9 cellular contexts compared by ENCODE assay signal in genomic region chr17:47707056-47707791, GRCh38. TPM values are rescaled to one million over a fixed set of nuclear protein-coding genes. Genes with fewer than 3 reads are reported as not detected.
A peak's percentile ranks its signal among the peaks of the same experiment; 100 is the strongest.
DNase-seq lines count a peak whose midpoint lies in the region; ATAC-seq and TF ChIP-seq lines count a peak whose summit lies in the region.
"Had no signal": no experiment of that assay in that cellular context is flagged by ENCODE, and none has a peak within 500 bp of the region (broad histone marks: within the 10 kb centered on the region; RNA-seq: fewer than 3 reads in every experiment).

No MANE protein-coding gene starts in this region.

- 88 to 91% methylated on average over 4 of the region's 4 CpGs for WGBS in aorta, 2 donors
- WGBS in adrenal gland, 4 donors, result 68 to 97% (median 75%) methylated on average over 3 to 4 of the region's 4 CpGs

- H3K4me1 Mint-ChIP-seq in memory B cell, result peaks cover 42% of the 10 kb centered on the region

- no peaks in the 10 kb centered on the region for H3K9me3 Mint-ChIP-seq in activated naive CD4-positive, alpha-beta T cell treated with anti-CD3 and anti-CD28 coated beads, Interleukin-2, amount 50 U/mL, for 72 hours
- no peaks in the 10 kb centered on the region for H3K9me3 Mint-ChIP-seq in memory B cell

- intact Hi-C loops in left cardiac atrium (cut with DNase I) (no loop called here), aorta (cut with DNase I) (no loop called here), adrenal gland (cut with DNase I) (loop anchor here in 1 of 2 donors (10.0 kb wide), 1 partner anchor 78 kb away; no protein-coding TSS in a partner anchor)

- no peak overlapping the region for H3K4me3 Mint-ChIP-seq in memory B cell

- H3K27me3 ChIP-seq in cardiac muscle cell (no peaks in the 10 kb centered on the region), aorta (ENCODE audit: control insufficient read depth in 1 of 2, insufficient read depth in 2 of 2, low read length in 1 of 2) (no peaks in the 10 kb centered on the region), adrenal gland (no peaks in the 10 kb centered on the region)

- peaks cover 22% of the 10 kb centered on the region for H3K4me1 ChIP-seq in cardiac muscle cell (ENCODE audit: low read depth)
- H3K4me1 ChIP-seq in aorta (ENCODE audit: control insufficient read depth in 1 of 2, insufficient read depth in 2 of 2, low read length in 2 of 2), result no peaks in the 10 kb centered on the region
- peaks cover 0 to 9% of the 10 kb centered on the region in 2 donors for H3K4me1 ChIP-seq in adrenal gland (replicated peaks in 1 of 2)

- no peak for ATAC-seq in left cardiac atrium
- no peak for ATAC-seq in activated naive CD4-positive, alpha-beta T cell treated with anti-CD3 and anti-CD28 coated beads, Interleukin-2, amount 50 U/mL, for 72 hours
- no peak for ATAC-seq in memory B cell (ENCODE audit: low read depth)
- ATAC-seq in aorta (ENCODE audit: low FRiP score), result no peak
- ATAC-seq in GM18502 (IDR thresholded peaks at IDR 0.05; ENCODE audit: poor library complexity, unreplicated experiment), result no peak

- H3K36me3 Mint-ChIP-seq in activated naive CD4-positive, alpha-beta T cell treated with anti-CD3 and anti-CD28 coated beads, Interleukin-2, amount 50 U/mL, for 72 hours, result peaks cover 16 to 27% of the 10 kb centered on the region in 2 donors
- H3K36me3 Mint-ChIP-seq in memory B cell, result peaks cover 6% of the 10 kb centered on the region

- DNase-seq in cardiac muscle cell (ENCODE audit: low read depth in 1 of 2, low spot score in 1 of 2), result no peak
- no peak for DNase-seq in left cardiac atrium
- DNase-seq in activated naive CD4-positive, alpha-beta T cell treated with anti-CD3 and anti-CD28 coated beads, Interleukin-2, amount 50 U/mL, for 72 hours (ENCODE audit: low spot score in 2 of 2), result no peak
- DNase-seq in memory B cell (ENCODE audit: low spot score in 2 of 2), result no peak
- DNase-seq in aorta, result peak; percentile 16 to 53
- no peak for DNase-seq in NCI-H1417 (lab: John Stamatoyannopoulos, UW)
- no peak for DNase-seq in adrenal gland

- H3K27me3 Mint-ChIP-seq in memory B cell, result peaks cover 2% of the 10 kb centered on the region

- H3K36me3 ChIP-seq in cardiac muscle cell, result peaks cover 9% of the 10 kb centered on the region
- no peaks in the 10 kb centered on the region for H3K36me3 ChIP-seq in aorta (ENCODE audit: control insufficient read depth in 1 of 2, insufficient read depth in 2 of 2, low read length in 1 of 2)
- H3K36me3 ChIP-seq in adrenal gland (replicated peaks in 1 of 2), result peaks cover 0 to 15% of the 10 kb centered on the region in 2 donors

- TF ChIP-seq POLR2A in adrenal gland (IDR thresholded peaks at IDR 0.05), result no peak

- H3K27ac Mint-ChIP-seq in activated naive CD4-positive, alpha-beta T cell treated with anti-CD3 and anti-CD28 coated beads, Interleukin-2, amount 50 U/mL, for 72 hours, result peak overlapping the region; percentile 95 to 99
- H3K27ac Mint-ChIP-seq in memory B cell, result peak overlapping the region; percentile 45

- no peaks in the 10 kb centered on the region for H3K9me3 ChIP-seq in cardiac muscle cell (ENCODE audit: low read depth)
- H3K9me3 ChIP-seq in aorta (ENCODE audit: control insufficient read depth, low read length), result no peaks in the 10 kb centered on the region
- H3K9me3 ChIP-seq in adrenal gland (replicated peaks in 1 of 3), result no peaks in the 10 kb centered on the region

- no peak for TF ChIP-seq CTCF in cardiac muscle cell (IDR thresholded peaks at IDR 0.05; ENCODE audit: low read depth, low read length)
- no peak for TF ChIP-seq CTCF in adrenal gland (IDR thresholded peaks at IDR 0.05)

- peak overlapping the region; percentile 73 for H3K27ac ChIP-seq in cardiac muscle cell
- no peak overlapping the region for H3K27ac ChIP-seq in aorta (ENCODE audit: low read depth in 1 of 2, low read length in 2 of 2)
- H3K27ac ChIP-seq in adrenal gland, result no peak overlapping the region
- H3K27ac ChIP-seq: C4-2B had no signal

- no peak overlapping the region for H3K4me3 ChIP-seq in cardiac muscle cell
- H3K4me3 ChIP-seq in aorta (ENCODE audit: low read length in 2 of 2), result no peak overlapping the region
- H3K4me3 ChIP-seq in adrenal gland, result no peak overlapping the region

RNA-seq across cellular contexts. Expression of gene TBKBP1, which starts 13.3 kb away (rescaled TPM):
- 112 and 143 TPM in 2 replicates for total RNA-seq in cardiac muscle cell
- 22.6 and 30.2 TPM in 2 replicates for polyA plus RNA-seq in cardiac muscle cell
- total RNA-seq in left cardiac atrium, result 10 to 100 TPM; 13.7 to 17.9 TPM
- total RNA-seq in activated naive CD4-positive, alpha-beta T cell treated with anti-CD3 and anti-CD28 coated beads, Interleukin-2, amount 50 U/mL, for 72 hours, result 10 to 100 TPM; 15.4 to 21.4 TPM
- 10 to 100 TPM; 13.2 to 20.2 TPM for total RNA-seq in aorta
- polyA plus RNA-seq in aorta, result 10 to 100 TPM in 1 of 2 donors, 1 to 10 TPM in 1; 9.3 to 16.2 TPM
- total RNA-seq in adrenal gland, result 10 to 100 TPM in 4 of 8 donors, 1 to 10 TPM in 4; 3.9 to 15.9 (median 11.5) TPM
- 10 to 100 TPM in 2 of 3 donors, 1 to 10 TPM in 1; 5.7 to 63.9 (median 18.6) TPM for polyA plus RNA-seq in adrenal gland

RNA-seq across cellular contexts. Expression of gene TBX21, which starts 25.8 kb away (rescaled TPM):
- total RNA-seq in cardiac muscle cell (1.0 and 2.9 TPM in 2 replicates), left cardiac atrium (under 1 TPM; 0.34 to 0.80 TPM), aorta (under 1 TPM; 0.39 to 0.99 TPM), adrenal gland (1 to 10 TPM in 1 of 8 donors, under 1 TPM in 5, not detected in 2; 0.06 to 2.0 (median 0.56) TPM)
- polyA plus RNA-seq in cardiac muscle cell (0.12 and 1.5 TPM in 2 replicates), aorta (not detected), adrenal gland (under 1 TPM; 0.18 to 0.48 (median 0.20) TPM)
- total RNA-seq in activated naive CD4-positive, alpha-beta T cell treated with anti-CD3 and anti-CD28 coated beads, Interleukin-2, amount 50 U/mL, for 72 hours, result 10 to 100 TPM; 39.6 to 73.5 TPM

RNA-seq across cellular contexts. Expression of gene KPNB1, which starts 57.5 kb away (rescaled TPM):
- total RNA-seq in cardiac muscle cell, result 218 and 318 TPM in 2 replicates
- 97.9 and 125 TPM in 2 replicates for polyA plus RNA-seq in cardiac muscle cell
- total RNA-seq in left cardiac atrium, result 100 to 1,000 TPM; 145 to 180 TPM
- 100 to 1,000 TPM; 560 to 601 TPM for total RNA-seq in activated naive CD4-positive, alpha-beta T cell treated with anti-CD3 and anti-CD28 coated beads, Interleukin-2, amount 50 U/mL, for 72 hours
- 100 to 1,000 TPM; 171 to 202 TPM for total RNA-seq in aorta
- polyA plus RNA-seq in aorta, result 10 to 100 TPM; 39.4 to 58.9 TPM
- 100 to 1,000 TPM; 159 to 352 (median 252) TPM for total RNA-seq in adrenal gland
- polyA plus RNA-seq in adrenal gland, result 100 to 1,000 TPM in 1 of 3 donors, 10 to 100 TPM in 2; 41.5 to 339 (median 45.3) TPM

Comparison
In these comparisons a context has a peak if more than half of its experiments do, and no peak if none do; other contexts are left out.
1. DNase-seq: peak in aorta (2 of 2); none in cardiac muscle cell (0 of 2), left cardiac atrium (single experiment), activated naive CD4-positive, alpha-beta T cell treated with anti-CD3 and anti-CD28 coated beads, Interleukin-2, amount 50 U/mL, for 72 hours (0 of 2), memory B cell (0 of 2), NCI-H1417 (0 of 3) and adrenal gland (0 of 7).
2. RNA of gene TBX21, which starts 25.8 kb away (total RNA-seq): 39.6 to 73.5 TPM in activated naive CD4-positive, alpha-beta T cell treated with anti-CD3 and anti-CD28 coated beads, Interleukin-2, amount 50 U/mL, for 72 hours; 1.0 to 2.9 TPM in cardiac muscle cell, 0.39 to 0.99 TPM in aorta, 0.34 to 0.80 TPM in left cardiac atrium and 0.06 to 2.0 TPM in adrenal gland; every median in the first group is over 10 times any median in the second.